8 cellular contexts compared by ENCODE assay signal in genomic region chr1:156725683-156726280, GRCh38. TPM values are rescaled to one million over a fixed set of nuclear protein-coding genes. Genes with fewer than 3 reads are reported as not detected.
DNase-seq lines count a peak whose midpoint lies in the region; ATAC-seq and TF ChIP-seq lines count a peak whose summit lies in the region.

No MANE protein-coding gene starts in this region.

- peaks cover 31% of the 10 kb centered on the region for H3K4me1 ChIP-seq in smooth muscle cell (ENCODE audit: low read depth)

- H3K9me3 ChIP-seq in smooth muscle cell (replicated peaks; ENCODE audit: low read depth) = no peaks in the 10 kb centered on the region

- peaks cover 5% of the 10 kb centered on the region for H3K27me3 Mint-ChIP-seq in HFFc6 (ENCODE audit: insufficient read depth)

- H3K36me3 Mint-ChIP-seq in HFFc6 (ENCODE audit: low read depth) = peaks cover 16% of the 10 kb centered on the region

- no peak for ATAC-seq in HG03135 (IDR thresholded peaks at IDR 0.05; ENCODE audit: unreplicated experiment)

- peak; percentile 95 for TF ChIP-seq CTCF in HFFc6 (IDR thresholded peaks at IDR 0.05)
- peak; percentile 92 for TF ChIP-seq CTCF in VCaP (conservative IDR thresholded peaks at IDR 0.05)
- peak; percentile 93 for TF ChIP-seq CTCF in cardiac fibroblast (IDR thresholded peaks at IDR 0.05; ENCODE audit: low read depth, low read length)
- peak; percentile 87 for TF ChIP-seq CTCF in smooth muscle cell (IDR thresholded peaks at IDR 0.05; ENCODE audit: borderline replicate concordance, insufficient read depth, poor library complexity, severe bottlenecking)

- no peaks in the 10 kb centered on the region for H3K36me3 ChIP-seq in smooth muscle cell (ENCODE audit: low read depth)

- no peak overlapping the region for H3K9ac ChIP-seq in smooth muscle cell (ENCODE audit: low read depth)

- H2AFZ ChIP-seq in smooth muscle cell (ENCODE audit: low read depth) = no peak overlapping the region

- H3K27ac ChIP-seq in VCaP = peak overlapping the region; percentile 91; the same call in 1 of the 2 replicates
- H3K27ac ChIP-seq in smooth muscle cell (ENCODE audit: low read depth) = no peak overlapping the region

- H4K20me1 ChIP-seq in smooth muscle cell (ENCODE audit: low read depth) = peaks cover 59% of the 10 kb centered on the region

- H3K4me3 ChIP-seq in cardiac fibroblast (replicated peaks in 1 of 2; ENCODE audit: low read depth in 2 of 2, low read length in 2 of 2) = peak overlapping the region; percentile 24 to 99
- H3K4me3 ChIP-seq in smooth muscle cell = peak overlapping the region; percentile 38

- H3K27me3 ChIP-seq in smooth muscle cell (ENCODE audit: low read depth) = no peaks in the 10 kb centered on the region

- DNase-seq in DMS79 treated with DMSO at 0.1 percent for 48 hours (lab: John Stamatoyannopoulos, UW) = peak; percentile 85
- DNase-seq in HFFc6 = peak; percentile 85
- DNase-seq in NCI-H2196 (lab: John Stamatoyannopoulos, UW; ENCODE audit: unreplicated experiment) = peak; percentile 91
- DNase-seq in cardiac fibroblast (ENCODE audit: low read depth in 2 of 2) = peak; percentile 94 to 95
- DNase-seq in islet precursor cell = peak; percentile 94
- DNase-seq in smooth muscle cell (lab: John Stamatoyannopoulos, UW; ENCODE audit: unreplicated experiment) = peak; percentile 53

- peaks cover 6% of the 10 kb centered on the region for H3F3A ChIP-seq in smooth muscle cell (ENCODE audit: low read depth)

- no peak overlapping the region for H3K4me3 Mint-ChIP-seq in HFFc6

- 19% methylated on average over 18 of the region's 18 CpGs for WGBS in smooth muscle cell (ENCODE audit: low lambda C conversion rate)

- peaks cover 16% of the 10 kb centered on the region for H3K4me1 Mint-ChIP-seq in HFFc6 (ENCODE audit: low read depth)

- H3K27ac Mint-ChIP-seq in HFFc6 = no peak overlapping the region

- H3K79me2 ChIP-seq in smooth muscle cell (ENCODE audit: low read depth) = peaks cover 53% of the 10 kb centered on the region

- H3K9me3 Mint-ChIP-seq in HFFc6 = no peaks in the 10 kb centered on the region

- H3K4me2 ChIP-seq in smooth muscle cell = peak overlapping the region; percentile 97

RNA-seq across cellular contexts. Expression of gene METTL25B, which starts 2.5 kb away (rescaled TPM):
- 10 to 100 TPM; 11.2 to 16.0 (median 13.9) TPM for total RNA-seq in HFFc6 (2021; fragmentation: NEBNext Ultra II Directional; extraction: Animal tissue kit (Norgen Biotek cat#: 25700))
- 5.4 and 11.0 TPM in 2 replicates for total RNA-seq in smooth muscle cell
- 17.5 and 21.7 TPM in 2 replicates for polyA plus RNA-seq in smooth muscle cell

RNA-seq across cellular contexts. Expression of gene ISG20L2, which starts 2.8 kb away (rescaled TPM):
- total RNA-seq in HFFc6 (2021; fragmentation: NEBNext Ultra II Directional; extraction: Animal tissue kit (Norgen Biotek cat#: 25700)) = 10 to 100 TPM; 16.2 to 26.9 (median 20.6) TPM
- total RNA-seq in smooth muscle cell = 13.8 and 20.3 TPM in 2 replicates
- 17.4 and 19.2 TPM in 2 replicates for polyA plus RNA-seq in smooth muscle cell

RNA-seq across cellular contexts. Expression of gene MRPL24, which starts 15.1 kb away (rescaled TPM):
- total RNA-seq in HFFc6 (2021; fragmentation: NEBNext Ultra II Directional; extraction: Animal tissue kit (Norgen Biotek cat#: 25700)) = 10 to 100 TPM; 82.5 to 93.7 (median 86.8) TPM
- 16.5 and 29.3 TPM in 2 replicates for total RNA-seq in smooth muscle cell
- 68.6 and 79.6 TPM in 2 replicates for polyA plus RNA-seq in smooth muscle cell

RNA-seq across cellular contexts. Expression of gene CRABP2, which starts 20.4 kb away (rescaled TPM):
- total RNA-seq in HFFc6 (2021; fragmentation: NEBNext Ultra II Directional; extraction: Animal tissue kit (Norgen Biotek cat#: 25700)) = 10 to 100 TPM; 55.9 to 70.4 (median 59.2) TPM
- 69.4 and 86.6 TPM in 2 replicates for total RNA-seq in smooth muscle cell
- polyA plus RNA-seq in smooth muscle cell = 145 and 277 TPM in 2 replicates

RNA-seq across cellular contexts. Expression of gene HDGF, which starts 25.7 kb away (rescaled TPM):
- 100 to 1,000 TPM; 229 to 324 (median 315) TPM for total RNA-seq in HFFc6 (2021; fragmentation: NEBNext Ultra II Directional; extraction: Animal tissue kit (Norgen Biotek cat#: 25700))
- total RNA-seq in smooth muscle cell = 88.4 and 97.2 TPM in 2 replicates
- 109 and 134 TPM in 2 replicates for polyA plus RNA-seq in smooth muscle cell
